Comparison of ENCODE assay signal across 20 cellular contexts in genomic region chr3:81472600-81473362, GRCh38.
A peak's percentile ranks its signal among the peaks of the same experiment; 100 is the strongest.
DNase-seq lines count a peak whose midpoint lies in the region; TF ChIP-seq lines count a peak whose summit lies in the region.
"Had no signal": no experiment of that assay in that cellular context is flagged by ENCODE, and none has a peak within 500 bp of the region (broad histone marks: within the 10 kb centered on the region; RNA-seq: fewer than 3 reads in every experiment).

No MANE protein-coding gene starts in this region.

- H3K27ac ChIP-seq in brain microvascular endothelial cell, result peak overlapping the region; percentile 11
- H3K27ac ChIP-seq in left ventricle myocardium inferior (replicated peaks), result no peak overlapping the region
- H3K27ac ChIP-seq: 22Rv1, HL-60, KMS-11 had no signal

- intact Hi-C loops in Caco-2 (cut with micrococcal nuclease; ENCODE audit: unreplicated experiment) (no loop called here), left ventricle myocardium inferior (cut with micrococcal nuclease) (no loop called here)

- H3K4me1 Mint-ChIP-seq in Caco-2 (ENCODE audit: low read depth, unreplicated experiment), result peaks cover 19% of the 10 kb centered on the region

- in situ Hi-C loops in KBM-7 (cut with MboI; ENCODE audit: low pct_unique_long_range_greater_than_20kb, low sequenced_read_pairs), result no loop called here
- in situ Hi-C loops in brain microvascular endothelial cell (cut with HindIII; ENCODE audit: low pct_ligation_motif_present, low sequenced_read_pairs), result no loop called here
- in situ Hi-C loops in ACHN (cut with HindIII; ENCODE audit: low pct_ligation_motif_present, low pct_unique_long_range_greater_than_20kb, low sequenced_read_pairs), result no loop called here

- peaks cover 13% of the 10 kb centered on the region; the same call in 1 of the 2 replicates for H3K4me1 ChIP-seq in Caco-2
- H3K4me1 ChIP-seq in left ventricle myocardium inferior, result no peaks in the 10 kb centered on the region
- H3K4me1 ChIP-seq: BE2C had no signal

- H3K27me3 ChIP-seq in Caco-2 (replicated peaks; ENCODE audit: control insufficient read depth, insufficient read depth, low read length) (no peaks in the 10 kb centered on the region), brain microvascular endothelial cell (replicated peaks) (no peaks in the 10 kb centered on the region), left ventricle myocardium inferior (ENCODE audit: low read depth) (no peaks in the 10 kb centered on the region)
- H3K27me3 ChIP-seq: BE2C had no signal

- POLR2A ChIA-PET in Caco-2 (lab: Charles Lee), result no interaction called here

- H3K27ac Mint-ChIP-seq in Caco-2 (ENCODE audit: unreplicated experiment), result peak overlapping the region; percentile 54
- H3K27ac Mint-ChIP-seq: CD4-positive, alpha-beta T cell had no signal

- H3K4me3 ChIP-seq in Caco-2 (ENCODE audit: low read depth, low read length) (no peak overlapping the region), brain microvascular endothelial cell (ENCODE audit: low read depth, low read length) (no peak overlapping the region), left ventricle myocardium inferior (no peak overlapping the region)

- DNase-seq in Caco-2 (no peak), KBM-7 (peak; percentile 61), brain microvascular endothelial cell (no peak), glomerular endothelial cell (ENCODE audit: extremely low read depth, low read depth, low spot score) (peak; percentile 80), left ventricle myocardium inferior (no peak), ACHN (no peak), NCI-H82 (lab: John Stamatoyannopoulos, UW) (no peak), NCI-H146 (lab: John Stamatoyannopoulos, UW) (no peak)
- DNase-seq: BE2C; Calu3; CD4-positive, alpha-beta T cell; H7; NCI-H1092 treated with DMSO at 0.1 percent for 48 hours; NCI-H1694 treated with DMSO at 0.1 percent for 48 hours; NCI-H526 treated with DMSO at 0.1 percent for 48 hours; SHP77; SK-N-SH had no signal

- H3K36me3 ChIP-seq in Caco-2 (ENCODE audit: control insufficient read depth, insufficient read depth, low read length), result no peaks in the 10 kb centered on the region
- H3K36me3 ChIP-seq in brain microvascular endothelial cell (replicated peaks), result no peaks in the 10 kb centered on the region
- H3K36me3 ChIP-seq in left ventricle myocardium inferior, result no peaks in the 10 kb centered on the region
- H3K36me3 ChIP-seq: BE2C had no signal

- BruUV-seq in Caco-2 (replicated peaks; lab: Mats Ljungman, UMichigan), result no TSS peak

- H3K9me3 ChIP-seq in Caco-2 (no peaks in the 10 kb centered on the region), left ventricle myocardium inferior (replicated peaks) (no peaks in the 10 kb centered on the region)
- H3K9me3 ChIP-seq: BE2C, SK-N-SH had no signal

- H3K27me3 Mint-ChIP-seq in Caco-2 (ENCODE audit: insufficient read depth, unreplicated experiment), result no peaks in the 10 kb centered on the region
- H3K27me3 Mint-ChIP-seq: CD4-positive, alpha-beta T cell had no signal

- TF ChIP-seq CTCF in Caco-2 (IDR thresholded peaks at IDR 0.05; ENCODE audit: insufficient read depth in 1 of 2, low read depth in 1 of 2, low read length in 1 of 2, severe bottlenecking in 1 of 2, unreplicated experiment in 1 of 2) (no peak), brain microvascular endothelial cell (IDR thresholded peaks at IDR 0.05; ENCODE audit: low read depth, low read length, missing control alignments) (no peak), left ventricle myocardium inferior (IDR thresholded peaks at IDR 0.05; ENCODE audit: borderline replicate concordance) (no peak)

- H3K9me3 Mint-ChIP-seq in Caco-2 (ENCODE audit: unreplicated experiment), result no peaks in the 10 kb centered on the region
- H3K9me3 Mint-ChIP-seq: CD4-positive, alpha-beta T cell had no signal

- CTCF ChIA-PET in Caco-2 (lab: Charles Lee), result no interaction called here

- H3K4me3 Mint-ChIP-seq in Caco-2 (ENCODE audit: unreplicated experiment), result no peak overlapping the region
- H3K4me3 Mint-ChIP-seq: CD4-positive, alpha-beta T cell had no signal

- H3K36me3 Mint-ChIP-seq in Caco-2 (ENCODE audit: insufficient read depth, unreplicated experiment), result no peaks in the 10 kb centered on the region

Comparison
In these comparisons a context has a peak if more than half of its experiments do, and no peak if none do; other contexts are left out.
1. DNase-seq: peak in KBM-7 (single experiment) and glomerular endothelial cell (single experiment); none in Caco-2 (0 of 2), brain microvascular endothelial cell (single experiment), left ventricle myocardium inferior (single experiment), ACHN (single experiment), NCI-H82 (single experiment) and NCI-H146 (single experiment).